1 cellular context compared by ENCODE assay signal in genomic region chr7:73573276-73573675, GRCh38.
TF ChIP-seq lines count a peak whose summit lies in the region.

No MANE protein-coding gene starts in this region.

TF ChIP-seq in K562, 482 proteins besides CTCF, POLR2A, EP300 and RAD21:
- TF ChIP-seq ZNF133 (CRISPR knock-in tag; IDR thresholded peaks at IDR 0.05) (no peak), ZNF263 (CRISPR knock-in tag; IDR thresholded peaks at IDR 0.05; ENCODE audit: borderline replicate concordance) (0 out of 2 replicates have a peak, but pooled peaks have one; percentile 23), EWSR1 (IDR thresholded peaks at IDR 0.05; ENCODE audit: borderline replicate concordance, low read depth, partially characterized antibody) (no peak), XRCC5 (IDR thresholded peaks at IDR 0.05; ENCODE audit: low read depth, low read length) (0 out of 2 replicates have a peak, but pooled peaks have one; percentile 16), ELK1 (CRISPR knock-in tag; IDR thresholded peaks at IDR 0.05) (no peak), SPI1 (IDR thresholded peaks at IDR 0.05; ENCODE audit: borderline replicate concordance, low read depth, low read length) (peak; percentile 39; the same call in 1 of the 2 replicates), ZNF639 (CRISPR knock-in tag; conservative IDR thresholded peaks at IDR 0.05 in 1 of 2, IDR thresholded peaks at IDR 0.05 in 1 of 2) (peak in 1 of 2 experiments; percentile 50; a peak in 1 of 4 replicates), KDM4B (IDR thresholded peaks at IDR 0.05; ENCODE audit: borderline replicate concordance in 2 of 2, low read depth in 1 of 2) (peak in 1 of 2 experiments; percentile 45; a peak in 1 of 4 replicates), NRF1 (conservative IDR thresholded peaks at IDR 0.05 in 1 of 2, IDR thresholded peaks at IDR 0.05 in 1 of 2) (peak in 1 of 2 experiments; percentile 4; a peak in 1 of 4 replicates), ZNF311 (CRISPR knock-in tag; IDR thresholded peaks at IDR 0.05) (no peak), NR2C2 (CRISPR knock-in tag; IDR thresholded peaks at IDR 0.05) (no peak), NR2C2 (tag; IDR thresholded peaks at IDR 0.05) (0 out of 2 replicates have a peak, but pooled peaks have one; percentile 47), ZFX (CRISPR knock-in tag; IDR thresholded peaks at IDR 0.05) (peak; percentile 40; the same call in 1 of the 2 replicates)
